ENCODE assay signal across 5 cellular contexts in the genomic region with DNA sequence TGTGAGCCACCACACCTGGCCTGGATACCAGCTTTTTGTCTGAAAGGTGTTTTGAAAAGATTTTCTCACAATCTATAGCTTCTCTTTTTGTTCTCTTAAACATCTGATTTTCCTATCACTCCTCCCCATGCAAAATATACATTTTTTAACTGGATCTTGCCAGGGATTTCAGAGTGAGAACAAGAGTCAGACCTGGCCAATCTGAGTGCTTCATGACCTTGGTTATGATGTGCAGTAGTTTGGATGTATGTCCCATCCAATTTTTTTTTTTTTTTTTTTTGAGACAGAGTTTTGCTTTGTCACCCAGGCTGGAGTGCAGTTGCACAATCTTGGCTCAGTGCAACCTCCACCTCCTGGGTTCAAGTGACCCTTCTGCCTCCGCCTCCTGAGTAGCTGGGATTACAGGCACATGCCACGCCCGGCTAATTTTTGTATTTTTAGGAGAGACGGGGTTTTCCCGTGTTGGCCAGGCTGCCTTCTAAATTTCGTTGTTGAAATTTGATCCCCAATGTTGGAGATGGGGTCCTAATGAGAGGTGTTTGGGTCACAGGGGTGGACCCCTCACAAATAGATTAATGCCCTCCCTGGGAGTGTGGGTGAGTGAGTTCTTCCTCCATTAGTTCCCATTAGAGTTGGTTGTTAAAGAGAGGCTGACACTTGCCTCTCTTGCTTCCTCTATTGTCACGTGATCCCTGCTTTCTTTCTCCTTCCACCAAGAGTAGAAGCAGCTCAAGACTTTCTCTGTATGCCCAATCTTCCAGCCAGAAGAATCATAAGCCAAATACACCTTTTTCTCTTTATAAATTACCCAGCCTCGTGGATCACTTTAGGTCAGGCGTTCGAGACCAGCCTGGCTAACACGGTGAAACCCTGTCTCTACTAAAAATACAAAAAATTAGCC. TPM values are rescaled to one million over a fixed set of nuclear protein-coding genes. Genes with fewer than 3 reads are reported as not detected.
"Had no signal": no experiment of that assay in that cellular context is flagged by ENCODE, and none has a peak within 500 bp of the region (broad histone marks: within the 10 kb centered on the region; RNA-seq: fewer than 3 reads in every experiment).

No MANE protein-coding gene starts in this region.

RNA-seq across cellular contexts. Expression of gene SYT3, which starts 26.9 kb away (rescaled TPM):
- total RNA-seq: HT-29, IMR-90, M059J, T-helper 17 cell had no signal

RNA-seq across cellular contexts. Expression of gene C19orf81, which starts 36.5 kb away (rescaled TPM):
- total RNA-seq: HT-29, IMR-90, SJCRH30, T-helper 17 cell had no signal

RNA-seq across cellular contexts. Expression of gene LRRC4B, which starts 44.5 kb away (rescaled TPM):
- total RNA-seq: HT-29, IMR-90, M059J, T-helper 17 cell had no signal
